ENCODE assay signal across 8 cellular contexts in the genomic region with DNA sequence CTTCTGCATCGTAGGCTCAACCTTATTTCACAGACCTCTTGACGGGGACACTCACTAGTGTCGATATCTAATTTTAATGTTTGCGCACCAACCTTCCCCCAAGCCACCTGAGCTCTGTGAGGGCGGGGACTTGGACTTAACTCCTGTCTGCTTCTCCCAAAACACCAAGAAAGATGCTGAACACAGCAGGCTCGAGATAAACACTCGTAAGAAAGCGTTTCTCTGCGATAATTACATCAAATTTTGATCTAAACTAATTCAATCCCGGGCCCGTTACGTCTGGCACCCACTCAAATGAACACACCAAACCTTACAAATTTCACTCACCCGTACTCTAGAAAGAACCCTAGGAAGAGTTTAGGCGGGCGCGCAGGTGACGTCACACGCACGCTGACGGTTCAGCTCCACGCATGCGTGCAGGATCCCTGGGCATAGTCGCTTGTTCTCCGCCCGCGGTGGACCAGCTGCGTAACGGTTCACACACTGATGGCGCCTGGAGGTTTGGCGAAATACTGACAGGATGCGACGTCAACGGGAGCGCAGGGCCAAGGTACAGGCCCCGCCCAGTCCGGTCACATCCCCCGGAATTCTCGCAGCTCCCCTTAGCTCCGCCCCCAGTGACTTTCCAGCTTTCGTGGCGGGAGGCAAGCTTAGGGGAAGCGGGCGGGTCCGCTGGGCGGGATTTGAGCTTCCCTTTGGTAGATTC. TPM values are rescaled to one million over a fixed set of nuclear protein-coding genes. Genes with fewer than 3 reads are reported as not detected.
DNase-seq lines count a peak whose midpoint lies in the region; TF ChIP-seq lines count a peak whose summit lies in the region.

A gene with protein sequence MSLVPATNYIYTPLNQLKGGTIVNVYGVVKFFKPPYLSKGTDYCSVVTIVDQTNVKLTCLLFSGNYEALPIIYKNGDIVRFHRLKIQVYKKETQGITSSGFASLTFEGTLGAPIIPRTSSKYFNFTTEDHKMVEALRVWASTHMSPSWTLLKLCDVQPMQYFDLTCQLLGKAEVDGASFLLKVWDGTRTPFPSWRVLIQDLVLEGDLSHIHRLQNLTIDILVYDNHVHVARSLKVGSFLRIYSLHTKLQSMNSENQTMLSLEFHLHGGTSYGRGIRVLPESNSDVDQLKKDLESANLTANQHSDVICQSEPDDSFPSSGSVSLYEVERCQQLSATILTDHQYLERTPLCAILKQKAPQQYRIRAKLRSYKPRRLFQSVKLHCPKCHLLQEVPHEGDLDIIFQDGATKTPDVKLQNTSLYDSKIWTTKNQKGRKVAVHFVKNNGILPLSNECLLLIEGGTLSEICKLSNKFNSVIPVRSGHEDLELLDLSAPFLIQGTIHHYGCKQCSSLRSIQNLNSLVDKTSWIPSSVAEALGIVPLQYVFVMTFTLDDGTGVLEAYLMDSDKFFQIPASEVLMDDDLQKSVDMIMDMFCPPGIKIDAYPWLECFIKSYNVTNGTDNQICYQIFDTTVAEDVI (minus strand): TSS at position 359 of the 706 bp plus-strand sequence. CDS start 32,652 bp downstream, outside the sequence.

- H3K4me3 ChIP-seq in effector memory CD4-positive, alpha-beta T cell (ENCODE audit: insufficient read depth, low read depth, low read length, poor library complexity, severe bottlenecking) = peak within 1 kb of the TSS; percentile 85

- no peak for TF ChIP-seq CTCF in GM20000 (IDR thresholded peaks at IDR 0.05; ENCODE audit: extremely low read depth, missing control alignments)

- POLR2A ChIA-PET in activated CD8-positive, alpha-beta memory T cell treated with anti-CD3 and anti-CD28 coated beads for 36 hours (lab: Charles Lee) = no interaction called here

- peaks cover 4% of the 10 kb centered on the region for H3K4me1 ChIP-seq in effector memory CD4-positive, alpha-beta T cell (ENCODE audit: control insufficient read depth, insufficient read depth, low read length, poor library complexity, severe bottlenecking)

- no peaks in the 10 kb centered on the region for H3K9me3 ChIP-seq in effector memory CD4-positive, alpha-beta T cell (ENCODE audit: control insufficient read depth, low read length)

- DNase-seq in CMK (ENCODE audit: low read depth) = peak; percentile 92
- DNase-seq in GM20000 (ENCODE audit: low spot score) = peak; percentile 88
- peak; percentile 99 for DNase-seq in HT-29 (ENCODE audit: low spot score)
- peak; percentile 87 to 92 for DNase-seq in NOMO-1 (lab: John Stamatoyannopoulos, UW; ENCODE audit: unreplicated experiment in 2 of 2)
- DNase-seq in effector memory CD4-positive, alpha-beta T cell = peak; percentile 96 to 98 (median 96)
- DNase-seq in lung microvascular endothelial cell (ENCODE audit: low read depth in 2 of 2) = peak; percentile 100
- DNase-seq in stimulated activated CD4-positive, alpha-beta T cell treated with anti-CD3 and anti-CD28 coated beads, TNF-alpha, amount 100 ng/mL, for 48 hours (ENCODE audit: low read depth in 3 of 3) = peak; percentile 93 to 97 (median 96)

- CTCF ChIA-PET in activated CD8-positive, alpha-beta memory T cell treated with anti-CD3 and anti-CD28 coated beads for 36 hours (lab: Charles Lee) = interaction anchor here (1.0 kb wide), 1 partner anchor 16 kb away, joined by 3 read pairs; no protein-coding TSS in a partner anchor

- H3K36me3 ChIP-seq in effector memory CD4-positive, alpha-beta T cell (ENCODE audit: control insufficient read depth, insufficient read depth, low read length) = peaks cover 2% of the 10 kb centered on the region

- H3K27me3 ChIP-seq in effector memory CD4-positive, alpha-beta T cell (replicated peaks; ENCODE audit: control insufficient read depth, insufficient read depth, low read length, poor library complexity, severe bottlenecking) = no peaks in the 10 kb centered on the region

- peak within 1 kb of the TSS; percentile 81 for H3K27ac ChIP-seq in effector memory CD4-positive, alpha-beta T cell (ENCODE audit: insufficient read depth, low read length, poor library complexity, severe bottlenecking)

RNA-seq across cellular contexts. Expression of the gene that starts here (rescaled TPM):
- total RNA-seq in HT-29 (2014; rRNA removed; shearing (Covaris generic)) = 7.5 and 10.9 TPM in 2 replicates
- 10 to 100 TPM; 32.5 to 38.1 TPM for total RNA-seq in activated CD8-positive, alpha-beta memory T cell treated with anti-CD3 and anti-CD28 coated beads for 36 hours
- total RNA-seq in lung microvascular endothelial cell = 24.8 and 29.6 TPM in 2 replicates

Comparison
In these comparisons a context has a peak if more than half of its experiments do, and no peak if none do; other contexts are left out.
1. Peak in every context shown above with its lines: DNase-seq, H3K4me3 ChIP-seq and H3K27ac ChIP-seq.